Comparison of ENCODE assay signal across 8 cellular contexts in the genomic region with DNA sequence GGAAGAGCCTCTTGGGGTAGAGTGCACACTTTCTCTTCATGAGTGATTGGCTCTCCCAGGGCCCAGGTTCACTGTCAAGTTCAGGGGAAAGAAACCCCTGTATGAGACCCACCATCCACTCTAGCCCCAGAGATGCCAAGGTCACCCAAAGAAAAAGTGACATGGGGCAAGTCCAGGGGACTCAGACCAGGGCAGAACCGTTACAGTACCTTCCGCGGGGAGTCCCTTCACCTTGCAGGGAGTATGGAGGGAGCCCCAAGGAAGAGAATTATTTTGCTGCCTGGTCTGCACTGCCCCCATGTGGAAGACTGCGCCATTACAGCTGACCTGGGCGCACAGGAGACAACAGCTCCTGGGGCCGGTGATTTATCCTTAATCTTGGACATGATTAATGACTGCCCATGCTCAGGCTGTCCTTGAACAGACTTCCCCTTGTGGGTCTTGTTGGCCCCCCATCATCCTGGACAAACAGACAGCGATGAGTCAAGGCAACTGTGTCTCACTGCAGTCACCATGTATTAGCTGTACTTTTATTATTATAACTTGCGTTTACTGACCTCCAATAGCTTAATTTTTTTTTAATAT. TPM values are rescaled to one million over a fixed set of nuclear protein-coding genes. Genes with fewer than 3 reads are reported as not detected.
DNase-seq lines count a peak whose midpoint lies in the region; ATAC-seq, FAIRE-seq and TF ChIP-seq lines count a peak whose summit lies in the region.

No MANE protein-coding gene starts in this region.

- no peak overlapping the region for H3K27ac Mint-ChIP-seq in Calu3 (ENCODE audit: unreplicated experiment)

- H3K4me1 Mint-ChIP-seq in Calu3 (ENCODE audit: low read depth, unreplicated experiment): peaks cover 26% of the 10 kb centered on the region

- no peaks in the 10 kb centered on the region for H3K27me3 ChIP-seq in pancreas
- H3K27me3 ChIP-seq in uterus: no peaks in the 10 kb centered on the region

- FAIRE-seq in frontal cortex (lab: Jason Lieb, UNC): no peak
- no peak for FAIRE-seq in pancreas (lab: Jason Lieb, UNC)

- peaks cover 14% of the 10 kb centered on the region for H3K36me3 Mint-ChIP-seq in Calu3 (ENCODE audit: insufficient read depth, unreplicated experiment)

- POLR2A ChIA-PET in HEK293T (lab: Yijun Ruan, JAX): no interaction called here

- H3K27ac ChIP-seq in pancreas (no peak overlapping the region), uterus (no peak overlapping the region)

- CTCF ChIA-PET in Calu3 (lab: Charles Lee) (interaction anchor here (0.5 to 2.9 kb wide), 18 partner anchors 9 to 1129 kb away, joined by 3 to 33 read pairs (median 4); no protein-coding TSS in a partner anchor), HEK293T (lab: Yijun Ruan, JAX) (interaction anchor here (0.7 to 1.8 kb wide), 10 partner anchors 9 to 1205 kb away, joined by 3 to 13 read pairs (median 4); partner anchors contain the start of gene NFAT5)

- no peaks in the 10 kb centered on the region for H3K27me3 Mint-ChIP-seq in Calu3 (ENCODE audit: unreplicated experiment)

- TF ChIP-seq CTCF in Calu3 (IDR thresholded peaks at IDR 0.05; ENCODE audit: unreplicated experiment) (peak; percentile 97), pancreas (IDR thresholded peaks at IDR 0.05) (peak; percentile 77 to 90 (median 84)), uterus (IDR thresholded peaks at IDR 0.05) (peak; percentile 92 to 97 (median 94))

- no TSS peak for BruUV-seq in Calu3 (replicated peaks; lab: Mats Ljungman, UMichigan)

- intact Hi-C loops in Calu3 (cut with micrococcal nuclease; ENCODE audit: unreplicated experiment): loop anchor here (1.0 to 10.0 kb wide), 4 partner anchors 64 to 206 kb away; partner anchors contain the start of gene MTSS2
- intact Hi-C loops in pancreas (cut with DNase I): no loop called here
- intact Hi-C loops in uterus (cut with DNase I; ENCODE audit: low total_unique reads): loop anchor here (2.0 kb wide), 1 partner anchor 90 kb away; no protein-coding TSS in a partner anchor

- H3K36me3 ChIP-seq in pancreas (peaks cover 0 to 5% (median 0%) of the 10 kb centered on the region in 3 donors), uterus (no peaks in the 10 kb centered on the region)

- H3K4me1 ChIP-seq in pancreas (no peaks in the 10 kb centered on the region), uterus (no peaks in the 10 kb centered on the region)

- WGBS in pancreas, 2 donors: 20 to 32% methylated on average over 8 of the region's 8 CpGs

- H3K4me3 Mint-ChIP-seq in Calu3 (ENCODE audit: low read depth, unreplicated experiment): no peak overlapping the region

- H3K9me3 ChIP-seq in pancreas: no peaks in the 10 kb centered on the region
- no peaks in the 10 kb centered on the region for H3K9me3 ChIP-seq in uterus

- DNase-seq in Calu3: peak; percentile 86
- DNase-seq in HEK293T (ENCODE audit: extremely low spot score): peak; percentile 67
- DNase-seq in RKO (ENCODE audit: low spot score): peak; percentile 40
- DNase-seq in activated effector memory CD4-positive, alpha-beta T cell treated with Interleukin-2 at 50 U/mL for 16 hours: peak; percentile 5
- peak; percentile 41 to 70 for DNase-seq in frontal cortex (ENCODE audit: low spot score in 2 of 2)
- DNase-seq in pancreas: peak in 5 of 6 donors; percentile 21 to 85 (median 69)
- peak; percentile 67 to 79 for DNase-seq in uterus
- no peak for DNase-seq in NCI-H2029 (lab: John Stamatoyannopoulos, UW)

- no peaks in the 10 kb centered on the region for H3K9me3 Mint-ChIP-seq in Calu3 (ENCODE audit: low read depth, unreplicated experiment)

- ATAC-seq in pancreas: peak; percentile 64 to 92 (median 89)

- no peak for TF ChIP-seq POLR2A in uterus (IDR thresholded peaks at IDR 0.05)

- H3K4me3 ChIP-seq in pancreas (no peak overlapping the region), uterus (no peak overlapping the region)

TF ChIP-seq in HEK293T, 16 proteins besides CTCF, POLR2A, EP300 and RAD21:
- TF ChIP-seq, protein P1, sequence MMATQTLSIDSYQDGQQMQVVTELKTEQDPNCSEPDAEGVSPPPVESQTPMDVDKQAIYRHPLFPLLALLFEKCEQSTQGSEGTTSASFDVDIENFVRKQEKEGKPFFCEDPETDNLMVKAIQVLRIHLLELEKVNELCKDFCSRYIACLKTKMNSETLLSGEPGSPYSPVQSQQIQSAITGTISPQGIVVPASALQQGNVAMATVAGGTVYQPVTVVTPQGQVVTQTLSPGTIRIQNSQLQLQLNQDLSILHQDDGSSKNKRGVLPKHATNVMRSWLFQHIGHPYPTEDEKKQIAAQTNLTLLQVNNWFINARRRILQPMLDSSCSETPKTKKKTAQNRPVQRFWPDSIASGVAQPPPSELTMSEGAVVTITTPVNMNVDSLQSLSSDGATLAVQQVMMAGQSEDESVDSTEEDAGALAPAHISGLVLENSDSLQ (IDR thresholded peaks at IDR 0.05): peak; percentile 90
- TF ChIP-seq ZNF384 (IDR thresholded peaks at IDR 0.05): no peak
- TF ChIP-seq FOXM1 (IDR thresholded peaks at IDR 0.05; ENCODE audit: borderline replicate concordance): no peak
- TF ChIP-seq CTBP1 (IDR thresholded peaks at IDR 0.05; ENCODE audit: borderline replicate concordance): no peak
- no peak for TF ChIP-seq ARNT (IDR thresholded peaks at IDR 0.05)

RNA-seq across cellular contexts. Expression of gene VAC14, which starts 29.9 kb away (rescaled TPM):
- 60.7 and 63.8 TPM in 2 replicates for total RNA-seq in Calu3 (2022)
- 13.0 TPM for total RNA-seq in frontal cortex
- 10 to 100 TPM in 5 of 6 donors, 1 to 10 TPM in 1; 9.6 to 21.8 (median 14.1) TPM for total RNA-seq in pancreas
- polyA plus RNA-seq in pancreas: 10 to 100 TPM; 32.2 to 36.3 TPM
- 10 to 100 TPM in 3 of 4 donors, 1 to 10 TPM in 1; 4.7 to 30.6 (median 17.4) TPM for total RNA-seq in uterus

Comparison
In these comparisons a context has a peak if more than half of its experiments do, and no peak if none do; other contexts are left out.
1. intact Hi-C loops: an anchor here in Calu3 (1.0 to 10.0 kb wide) and uterus (2.0 kb wide); none called in pancreas.